Comparison of ENCODE assay signal across 8 cellular contexts in genomic region chr7:87628780-87629569, GRCh38. TPM values are rescaled to one million over a fixed set of nuclear protein-coding genes. Genes with fewer than 3 reads are reported as not detected.
DNase-seq lines count a peak whose midpoint lies in the region; ATAC-seq, FAIRE-seq and TF ChIP-seq lines count a peak whose summit lies in the region.

No MANE protein-coding gene starts in this region.

- POLR2A ChIA-PET in activated CD4-positive, alpha-beta T cell treated with anti-CD3 and anti-CD28 coated beads, Interleukin-2, amount 10 ng/mL, durations not matched to agents 7 days and 5 days (lab: Charles Lee) = no interaction called here

- peak; percentile 55 to 59 for ATAC-seq in lower lobe of right lung

- no peaks in the 10 kb centered on the region for H3K9me3 Mint-ChIP-seq in activated CD4-positive, alpha-beta T cell treated with anti-CD3 and anti-CD28 coated beads, Interleukin-2, amount 10 ng/mL, durations not matched to agents 7 days and 5 days

- H3K36me3 Mint-ChIP-seq in activated CD4-positive, alpha-beta T cell treated with anti-CD3 and anti-CD28 coated beads, Interleukin-2, amount 10 ng/mL, durations not matched to agents 7 days and 5 days (ENCODE audit: low read depth) = no peaks in the 10 kb centered on the region

- peaks cover 13% of the 10 kb centered on the region for H3K4me1 Mint-ChIP-seq in activated CD4-positive, alpha-beta T cell treated with anti-CD3 and anti-CD28 coated beads, Interleukin-2, amount 10 ng/mL, durations not matched to agents 7 days and 5 days

- no peaks in the 10 kb centered on the region for H3K9me3 ChIP-seq in lower lobe of right lung

- TF ChIP-seq POLR2A in H54 (IDR thresholded peaks at IDR 0.05; ENCODE audit: low read depth, low read length) = no peak

- peak overlapping the region; percentile 67 for H3K4me3 Mint-ChIP-seq in activated CD4-positive, alpha-beta T cell treated with anti-CD3 and anti-CD28 coated beads, Interleukin-2, amount 10 ng/mL, durations not matched to agents 7 days and 5 days

- no peak for FAIRE-seq in H54 (lab: Jason Lieb, UNC)

- H3K4me1 ChIP-seq in lower lobe of right lung = peaks cover 17% of the 10 kb centered on the region

- peaks cover 13% of the 10 kb centered on the region for H3K27me3 ChIP-seq in lower lobe of right lung (ENCODE audit: low read depth)

- DNase-seq in DMS53 treated with DMSO at 0.1 percent for 48 hours (lab: John Stamatoyannopoulos, UW; ENCODE audit: unreplicated experiment) = peak; percentile 76
- DNase-seq in LNCaP clone FGC (ENCODE audit: low read depth) = no peak
- peak; percentile 31 for DNase-seq in activated CD4-positive, alpha-beta T cell treated with anti-CD3 and anti-CD28 coated beads, Interleukin-2, amount 10 ng/mL, durations not matched to agents 7 days and 5 days
- DNase-seq in effector CD8-positive, alpha-beta T cell (lab: John Stamatoyannopoulos, UW) = peak; percentile 17
- DNase-seq in lower lobe of right lung = peak; percentile 51
- DNase-seq in stimulated activated CD8-positive, alpha-beta memory T cell treated with anti-CD3 and anti-CD28 coated beads, Interleukin-12 subunit alpha, Interleukin-12 subunit beta, amount 100 ng/mL, for 4 hours (ENCODE audit: low read depth) = peak; percentile 1
- no peak for DNase-seq in NK-92 (lab: John Stamatoyannopoulos, UW; ENCODE audit: unreplicated experiment)
- no peak for DNase-seq in H54 (ENCODE audit: insufficient read length, low spot score)

- no peak overlapping the region for H3K27ac Mint-ChIP-seq in activated CD4-positive, alpha-beta T cell treated with anti-CD3 and anti-CD28 coated beads, Interleukin-2, amount 10 ng/mL, durations not matched to agents 7 days and 5 days

- H3K27me3 Mint-ChIP-seq in activated CD4-positive, alpha-beta T cell treated with anti-CD3 and anti-CD28 coated beads, Interleukin-2, amount 10 ng/mL, durations not matched to agents 7 days and 5 days = peaks cover 16% of the 10 kb centered on the region

- intact Hi-C loops in lower lobe of right lung (cut with DNase I) = no loop called here

- H3K4me3 ChIP-seq in LNCaP clone FGC (ENCODE audit: low read depth, low read length) (peak overlapping the region; percentile 59), lower lobe of right lung (peak overlapping the region; percentile 66)

- CTCF ChIA-PET in activated CD4-positive, alpha-beta T cell treated with anti-CD3 and anti-CD28 coated beads, Interleukin-2, amount 10 ng/mL, durations not matched to agents 7 days and 5 days (lab: Charles Lee) = interaction anchor here (0.6 to 1.4 kb wide), 4 partner anchors 20 to 58 kb away, joined by 3 read pairs; partner anchors contain the start of gene ABCB1

- TF ChIP-seq CTCF in LNCaP clone FGC (IDR thresholded peaks at IDR 0.05; ENCODE audit: control insufficient read depth, extremely low read depth, insufficient read depth) (no peak), lower lobe of right lung (IDR thresholded peaks at IDR 0.05) (no peak)

- H3K27ac ChIP-seq in lower lobe of right lung = no peak overlapping the region

- H3K36me3 ChIP-seq in lower lobe of right lung = no peaks in the 10 kb centered on the region

RNA-seq across cellular contexts. Expression of gene RUNDC3B, which starts 0.8 kb away (rescaled TPM):
- total RNA-seq in activated CD4-positive, alpha-beta T cell treated with anti-CD3 and anti-CD28 coated beads, Interleukin-2, amount 10 ng/mL, durations not matched to agents 7 days and 5 days = under 1 TPM; 0.52 to 0.54 TPM
- total RNA-seq in lower lobe of right lung = 1.2 TPM

RNA-seq across cellular contexts. Expression of gene ABCB1, which starts 28.3 kb away (rescaled TPM):
- 1 to 10 TPM; 2.7 to 2.8 TPM for total RNA-seq in activated CD4-positive, alpha-beta T cell treated with anti-CD3 and anti-CD28 coated beads, Interleukin-2, amount 10 ng/mL, durations not matched to agents 7 days and 5 days
- 4.3 TPM for total RNA-seq in lower lobe of right lung

Comparison
In these comparisons a context has a peak if more than half of its experiments do, and no peak if none do; other contexts are left out.
1. DNase-seq: peak in DMS53 treated with DMSO at 0.1 percent for 48 hours (single experiment), activated CD4-positive, alpha-beta T cell treated with anti-CD3 and anti-CD28 coated beads, Interleukin-2, amount 10 ng/mL, durations not matched to agents 7 days and 5 days (single experiment), effector CD8-positive, alpha-beta T cell (single experiment), lower lobe of right lung (single experiment) and stimulated activated CD8-positive, alpha-beta memory T cell treated with anti-CD3 and anti-CD28 coated beads, Interleukin-12 subunit alpha, Interleukin-12 subunit beta, amount 100 ng/mL, for 4 hours (single experiment); none in LNCaP clone FGC (single experiment), NK-92 (single experiment) and H54 (single experiment).